ENCODE assay signal across 1 cellular context in the genomic region with DNA sequence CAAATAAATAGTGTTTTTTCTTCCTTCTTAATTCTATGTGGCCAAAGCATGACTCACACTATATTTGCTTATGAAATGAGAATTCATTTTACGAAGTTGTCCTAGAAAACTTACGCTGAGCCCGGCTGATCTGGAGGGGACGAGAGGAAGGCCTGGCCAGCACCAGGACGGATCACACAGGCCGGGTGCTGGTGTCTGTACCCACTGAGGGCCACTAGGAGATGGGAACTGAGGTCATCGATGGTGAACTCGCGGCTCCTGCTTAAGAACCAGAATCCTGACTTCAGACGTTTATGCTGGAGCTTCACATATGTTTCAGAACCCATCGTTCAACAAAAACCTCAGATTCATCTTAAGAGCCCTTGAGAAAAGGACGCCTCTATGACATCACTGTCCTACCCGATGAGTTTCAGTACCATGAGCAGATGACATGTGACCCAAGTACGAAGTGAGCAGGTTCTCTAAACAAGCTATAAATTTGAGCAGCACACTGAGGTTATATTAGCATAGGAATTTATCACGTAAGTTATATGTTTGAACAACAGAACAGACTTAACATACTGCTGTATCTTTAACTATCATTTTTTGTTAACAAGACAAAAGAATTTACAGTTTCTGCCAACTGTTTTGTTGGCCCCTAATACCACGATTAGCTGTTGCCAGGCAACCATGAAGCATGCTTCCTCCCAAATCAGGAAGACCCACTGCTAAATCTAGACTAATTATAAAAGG.
TF ChIP-seq lines count a peak whose summit lies in the region.

No MANE protein-coding gene starts in this region.

TF ChIP-seq in HEK293, 187 proteins besides CTCF, POLR2A, EP300 and RAD21 (continued from another document):
- TF ChIP-seq, protein P1, sequence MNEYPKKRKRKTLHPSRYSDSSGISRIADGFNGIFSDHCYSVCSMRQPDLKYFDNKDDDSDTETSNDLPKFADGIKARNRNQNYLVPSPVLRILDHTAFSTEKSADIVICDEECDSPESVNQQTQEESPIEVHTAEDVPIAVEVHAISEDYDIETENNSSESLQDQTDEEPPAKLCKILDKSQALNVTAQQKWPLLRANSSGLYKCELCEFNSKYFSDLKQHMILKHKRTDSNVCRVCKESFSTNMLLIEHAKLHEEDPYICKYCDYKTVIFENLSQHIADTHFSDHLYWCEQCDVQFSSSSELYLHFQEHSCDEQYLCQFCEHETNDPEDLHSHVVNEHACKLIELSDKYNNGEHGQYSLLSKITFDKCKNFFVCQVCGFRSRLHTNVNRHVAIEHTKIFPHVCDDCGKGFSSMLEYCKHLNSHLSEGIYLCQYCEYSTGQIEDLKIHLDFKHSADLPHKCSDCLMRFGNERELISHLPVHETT (tag by site-specific recombination; IDR thresholded peaks at IDR 0.05): 0 out of 2 replicates have a peak, but pooled peaks have one; percentile 30
- TF ChIP-seq ZNF132 (tag by site-specific recombination; IDR thresholded peaks at IDR 0.05; ENCODE audit: borderline replicate concordance) (no peak), ZNF37A (tag by site-specific recombination; IDR thresholded peaks at IDR 0.05) (no peak), MYNN (tag by site-specific recombination; IDR thresholded peaks at IDR 0.05; ENCODE audit: borderline replicate concordance) (peak; percentile 80), ZNF174 (tag by site-specific recombination; IDR thresholded peaks at IDR 0.05) (no peak), ZBTB17 (tag by site-specific recombination; IDR thresholded peaks at IDR 0.05) (peak; percentile 55; the same call in 1 of the 2 replicates), ZNF366 (tag by site-specific recombination; conservative IDR thresholded peaks at IDR 0.05) (peak; percentile 67), ZNF394 (tag by site-specific recombination; IDR thresholded peaks at IDR 0.05; ENCODE audit: borderline replicate concordance) (peak; percentile 47; the same call in 1 of the 2 replicates), ZNF10 (tag by site-specific recombination; IDR thresholded peaks at IDR 0.05) (0 out of 2 replicates have a peak, but pooled peaks have one; percentile 24), SP7 (tag by site-specific recombination; IDR thresholded peaks at IDR 0.05) (peak; percentile 42; the same call in 1 of the 2 replicates), ZBTB21 (tag by site-specific recombination; IDR thresholded peaks at IDR 0.05) (peak; percentile 79), ZNF184 (tag by site-specific recombination; IDR thresholded peaks at IDR 0.05) (no peak), ZNF391 (tag by site-specific recombination; IDR thresholded peaks at IDR 0.05; ENCODE audit: borderline replicate concordance, low read depth) (no peak), ZNF629 (tag by site-specific recombination; IDR thresholded peaks at IDR 0.05) (peak; percentile 92), GLIS2 (tag by site-specific recombination; IDR thresholded peaks at IDR 0.05) (no peak), BCL11A (tag by site-specific recombination; IDR thresholded peaks at IDR 0.05; ENCODE audit: low read depth) (0 out of 2 replicates have a peak, but pooled peaks have one; percentile 11)
- TF ChIP-seq, protein P2, sequence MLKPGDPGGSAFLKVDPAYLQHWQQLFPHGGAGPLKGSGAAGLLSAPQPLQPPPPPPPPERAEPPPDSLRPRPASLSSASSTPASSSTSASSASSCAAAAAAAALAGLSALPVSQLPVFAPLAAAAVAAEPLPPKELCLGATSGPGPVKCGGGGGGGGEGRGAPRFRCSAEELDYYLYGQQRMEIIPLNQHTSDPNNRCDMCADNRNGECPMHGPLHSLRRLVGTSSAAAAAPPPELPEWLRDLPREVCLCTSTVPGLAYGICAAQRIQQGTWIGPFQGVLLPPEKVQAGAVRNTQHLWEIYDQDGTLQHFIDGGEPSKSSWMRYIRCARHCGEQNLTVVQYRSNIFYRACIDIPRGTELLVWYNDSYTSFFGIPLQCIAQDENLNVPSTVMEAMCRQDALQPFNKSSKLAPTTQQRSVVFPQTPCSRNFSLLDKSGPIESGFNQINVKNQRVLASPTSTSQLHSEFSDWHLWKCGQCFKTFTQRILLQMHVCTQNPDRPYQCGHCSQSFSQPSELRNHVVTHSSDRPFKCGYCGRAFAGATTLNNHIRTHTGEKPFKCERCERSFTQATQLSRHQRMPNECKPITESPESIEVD (tag by site-specific recombination; IDR thresholded peaks at IDR 0.05): no peak; the same call in 1 of the 2 replicates
- TF ChIP-seq, protein P3, sequence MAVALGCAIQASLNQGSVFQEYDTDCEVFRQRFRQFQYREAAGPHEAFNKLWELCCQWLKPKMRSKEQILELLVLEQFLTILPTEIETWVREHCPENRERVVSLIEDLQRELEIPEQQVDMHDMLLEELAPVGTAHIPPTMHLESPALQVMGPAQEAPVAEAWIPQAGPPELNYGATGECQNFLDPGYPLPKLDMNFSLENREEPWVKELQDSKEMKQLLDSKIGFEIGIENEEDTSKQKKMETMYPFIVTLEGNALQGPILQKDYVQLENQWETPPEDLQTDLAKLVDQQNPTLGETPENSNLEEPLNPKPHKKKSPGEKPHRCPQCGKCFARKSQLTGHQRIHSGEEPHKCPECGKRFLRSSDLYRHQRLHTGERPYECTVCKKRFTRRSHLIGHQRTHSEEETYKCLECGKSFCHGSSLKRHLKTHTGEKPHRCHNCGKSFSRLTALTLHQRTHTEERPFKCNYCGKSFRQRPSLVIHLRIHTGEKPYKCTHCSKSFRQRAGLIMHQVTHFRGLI (tag by site-specific recombination; IDR thresholded peaks at IDR 0.05): no peak
- TF ChIP-seq, protein P4, sequence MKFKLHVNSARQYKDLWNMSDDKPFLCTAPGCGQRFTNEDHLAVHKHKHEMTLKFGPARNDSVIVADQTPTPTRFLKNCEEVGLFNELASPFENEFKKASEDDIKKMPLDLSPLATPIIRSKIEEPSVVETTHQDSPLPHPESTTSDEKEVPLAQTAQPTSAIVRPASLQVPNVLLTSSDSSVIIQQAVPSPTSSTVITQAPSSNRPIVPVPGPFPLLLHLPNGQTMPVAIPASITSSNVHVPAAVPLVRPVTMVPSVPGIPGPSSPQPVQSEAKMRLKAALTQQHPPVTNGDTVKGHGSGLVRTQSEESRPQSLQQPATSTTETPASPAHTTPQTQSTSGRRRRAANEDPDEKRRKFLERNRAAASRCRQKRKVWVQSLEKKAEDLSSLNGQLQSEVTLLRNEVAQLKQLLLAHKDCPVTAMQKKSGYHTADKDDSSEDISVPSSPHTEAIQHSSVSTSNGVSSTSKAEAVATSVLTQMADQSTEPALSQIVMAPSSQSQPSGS (tag by site-specific recombination; IDR thresholded peaks at IDR 0.05; ENCODE audit: low read depth): peak; percentile 92
